Comparison of ENCODE assay signal across 18 cellular contexts in genomic region chr11:105315287-105315686, GRCh38.
DNase-seq lines count a peak whose midpoint lies in the region; ATAC-seq, FAIRE-seq and TF ChIP-seq lines count a peak whose summit lies in the region.
"Had no signal": no experiment of that assay in that cellular context is flagged by ENCODE, and none has a peak within 500 bp of the region (broad histone marks: within the 10 kb centered on the region; RNA-seq: fewer than 3 reads in every experiment).

No MANE protein-coding gene starts in this region.

- no peaks in the 10 kb centered on the region for H4K20me1 ChIP-seq in PC-9 (ENCODE audit: insufficient read depth)

- H3K27ac ChIP-seq in PC-9, result no peak overlapping the region
- H3K27ac ChIP-seq: epithelial cell of prostate, pancreas, testis had no signal

- CTCF ChIA-PET in PC-9 (lab: Charles Lee), result interaction anchor here (0.6 kb wide), 1 partner anchor 342 kb away, joined by 4 read pairs; no protein-coding TSS in a partner anchor

- 0 out of 2 replicates have a peak overlapping the region, but pooled peaks have one; percentile 11 for H2AFZ ChIP-seq in PC-9

- no peaks in the 10 kb centered on the region for H3F3A ChIP-seq in PC-9 (ENCODE audit: insufficient read depth, low read depth)

- peak; percentile 22 for DNase-seq in DMS153 (lab: John Stamatoyannopoulos, UW)
- peak; percentile 47 for DNase-seq in HT-29 (ENCODE audit: low spot score)
- DNase-seq in PC-9, result no peak
- peak; percentile 20 for DNase-seq in iPS-NIHi11 (ENCODE audit: low spot score)
- DNase-seq in NCI-H1436 (lab: John Stamatoyannopoulos, UW), result no peak
- no peak for DNase-seq in GM12891 (ENCODE audit: insufficient read length, low spot score)
- DNase-seq: activated CD8-positive, alpha-beta T cell treated with anti-CD3 and anti-CD28 coated beads, Interleukin-2, amount 10 ng/mL, durations not matched to agents 7 days and 5 days; DND-41; glutamatergic neuron; NCI-H446; pancreas; stimulated activated CD4-positive, alpha-beta T cell treated with anti-CD3 and anti-CD28 coated beads, Interleukin-4, amount 100 ng/mL, for 1 hour; testis had no signal

- no peak overlapping the region for H3K4me2 ChIP-seq in PC-9

- no peak overlapping the region for H3K4me3 ChIP-seq in PC-9
- H3K4me3 ChIP-seq: pancreas, testis had no signal

- no peaks in the 10 kb centered on the region for H3K79me2 ChIP-seq in PC-9 (ENCODE audit: low read depth)

- H3K4me1 ChIP-seq in PC-9 (replicated peaks; ENCODE audit: insufficient read depth), result no peaks in the 10 kb centered on the region
- H3K4me1 ChIP-seq: pancreas, testis had no signal

- H3K27me3 ChIP-seq in PC-9 (ENCODE audit: insufficient read depth, low read depth), result no peaks in the 10 kb centered on the region
- H3K27me3 ChIP-seq: pancreas, testis had no signal

- POLR2A ChIA-PET in PC-9 (lab: Charles Lee; ENCODE audit: unreplicated experiment), result no interaction called here

- TF ChIP-seq CTCF in PC-9 (conservative IDR thresholded peaks at IDR 0.05), result no peak

- FAIRE-seq in GM12891 (lab: Jason Lieb, UNC), result no peak
- FAIRE-seq: H54, RCC 7860 had no signal

- TF ChIP-seq POLR2A in GM12891 (IDR thresholded peaks at IDR 0.05; ENCODE audit: low read depth, low read length), result no peak

- intact Hi-C loops in PC-9 (cut with micrococcal nuclease; ENCODE audit: unreplicated experiment), result no loop called here

- H3K9me2 ChIP-seq in PC-9 (ENCODE audit: insufficient read depth), result no peaks in the 10 kb centered on the region

- H3K9me3 ChIP-seq in PC-9 (ENCODE audit: insufficient read depth, low read depth), result no peaks in the 10 kb centered on the region
- H3K9me3 ChIP-seq: pancreas, testis had no signal

- no TSS peak for BruUV-seq in PC-9 (replicated peaks; lab: Mats Ljungman, UMichigan)

- ATAC-seq in GM21360 (IDR thresholded peaks at IDR 0.05; ENCODE audit: unreplicated experiment), result no peak
- no peak for ATAC-seq in GM19035 (IDR thresholded peaks at IDR 0.05; ENCODE audit: unreplicated experiment)
- ATAC-seq: activated CD8-positive, alpha-beta T cell treated with anti-CD3 and anti-CD28 coated beads, Interleukin-2, amount 10 ng/mL, durations not matched to agents 7 days and 5 days had no signal

- no peaks in the 10 kb centered on the region for H3K36me3 ChIP-seq in PC-9 (ENCODE audit: low read depth)
- H3K36me3 ChIP-seq: pancreas had no signal

TF ChIP-seq in GM12891, 5 proteins besides CTCF, POLR2A, EP300 and RAD21:
- TF ChIP-seq SPI1 (IDR thresholded peaks at IDR 0.05; ENCODE audit: low read depth, low read length) (no peak), TAF1 (IDR thresholded peaks at IDR 0.05; ENCODE audit: low read depth, low read length) (no peak), POLR2AphosphoS5 (IDR thresholded peaks at IDR 0.05; ENCODE audit: low read depth, low read length) (no peak), PAX5 (IDR thresholded peaks at IDR 0.05; ENCODE audit: insufficient read depth, low read length, severe bottlenecking) (no peak), POU2F2 (IDR thresholded peaks at IDR 0.05; ENCODE audit: low read depth, low read length) (no peak)

Comparison
In these comparisons a context has a peak if more than half of its experiments do, and no peak if none do; other contexts are left out.
1. DNase-seq: peak in DMS153 (single experiment), HT-29 (single experiment) and iPS-NIHi11 (single experiment); none in PC-9 (0 of 2), NCI-H1436 (single experiment) and GM12891 (single experiment).